In genomic region chr12:124736115-124737039, GRCh38 we compare ENCODE assay signal across 1 cellular context.
TF ChIP-seq lines count a peak whose summit lies in the region.

No MANE protein-coding gene starts in this region.

TF ChIP-seq in IMR-90, 13 proteins besides CTCF, POLR2A, EP300 and RAD21 (continued from another document):
- no peak for TF ChIP-seq SMC3 (IDR thresholded peaks at IDR 0.05; ENCODE audit: low read depth, low read length)
- no peak for TF ChIP-seq MXI1 (IDR thresholded peaks at IDR 0.05; ENCODE audit: borderline replicate concordance, low read depth, low read length)
